ENCODE assay signal across 1 cellular context in genomic region chr6:166957087-166957804, GRCh38.
TF ChIP-seq lines count a peak whose summit lies in the region.

No MANE protein-coding gene starts in this region.

TF ChIP-seq in HEK293, 187 proteins besides CTCF, POLR2A, EP300 and RAD21 (continued from another document):
- TF ChIP-seq ZNF626 (tag by site-specific recombination; IDR thresholded peaks at IDR 0.05), result no peak
- 0 out of 2 replicates have a peak, but pooled peaks have one; percentile 10 for TF ChIP-seq SP7 (tag by site-specific recombination; IDR thresholded peaks at IDR 0.05)
- no peak for TF ChIP-seq FEZF1 (tag by site-specific recombination; IDR thresholded peaks at IDR 0.05)
- no peak for TF ChIP-seq ZFP41 (tag by site-specific recombination; IDR thresholded peaks at IDR 0.05; ENCODE audit: borderline replicate concordance)
- no peak for TF ChIP-seq KLF8 (tag by site-specific recombination; IDR thresholded peaks at IDR 0.05)
- no peak for TF ChIP-seq ZNF596 (tag by site-specific recombination; IDR thresholded peaks at IDR 0.05)
- peak; percentile 84 for TF ChIP-seq ZNF335 (tag by site-specific recombination; conservative IDR thresholded peaks at IDR 0.05)
- no peak for TF ChIP-seq ZBTB26 (tag by site-specific recombination; optimal IDR thresholded peaks at IDR 0.05)
- TF ChIP-seq ZNF629 (tag by site-specific recombination; IDR thresholded peaks at IDR 0.05), result no peak
- no peak for TF ChIP-seq ZNF280D (tag by site-specific recombination; IDR thresholded peaks at IDR 0.05)
- TF ChIP-seq ZNF473 (tag by site-specific recombination; IDR thresholded peaks at IDR 0.05), result no peak
- TF ChIP-seq ZNF404 (tag by site-specific recombination; IDR thresholded peaks at IDR 0.05), result no peak
- TF ChIP-seq ZNF837 (tag by site-specific recombination; IDR thresholded peaks at IDR 0.05), result no peak
- no peak for TF ChIP-seq ZNF76 (tag by site-specific recombination; IDR thresholded peaks at IDR 0.05; ENCODE audit: borderline replicate concordance, low read depth)
- TF ChIP-seq EGR2 (tag by site-specific recombination; IDR thresholded peaks at IDR 0.05; ENCODE audit: low read depth), result peak; percentile 65
- no peak for TF ChIP-seq ZNF121 (tag by site-specific recombination; IDR thresholded peaks at IDR 0.05)
- no peak for TF ChIP-seq ZNF146 (tag by site-specific recombination; IDR thresholded peaks at IDR 0.05)
- TF ChIP-seq ZNF426 (tag by site-specific recombination; IDR thresholded peaks at IDR 0.05), result no peak
- TF ChIP-seq ZNF658 (tag by site-specific recombination; IDR thresholded peaks at IDR 0.05), result no peak
- TF ChIP-seq PRDM1 (tag by site-specific recombination; IDR thresholded peaks at IDR 0.05), result no peak
- no peak for TF ChIP-seq ZNF776 (tag by site-specific recombination; IDR thresholded peaks at IDR 0.05; ENCODE audit: borderline replicate concordance)
- peak; percentile 52 for TF ChIP-seq KLF9 (tag by site-specific recombination; IDR thresholded peaks at IDR 0.05; ENCODE audit: low read depth)
- TF ChIP-seq ZNF354C (tag by site-specific recombination; IDR thresholded peaks at IDR 0.05; ENCODE audit: borderline replicate concordance, low read depth), result no peak
- TF ChIP-seq YY1 (tag by site-specific recombination; IDR thresholded peaks at IDR 0.05), result no peak
- TF ChIP-seq ZNF394 (tag by site-specific recombination; IDR thresholded peaks at IDR 0.05; ENCODE audit: borderline replicate concordance), result no peak
- no peak for TF ChIP-seq AEBP2 (tag by site-specific recombination; IDR thresholded peaks at IDR 0.05; ENCODE audit: borderline replicate concordance)
- peak; percentile 53 for TF ChIP-seq SP2 (tag by site-specific recombination; IDR thresholded peaks at IDR 0.05)
- no peak for TF ChIP-seq ZNF785 (tag by site-specific recombination; IDR thresholded peaks at IDR 0.05)
- peak; percentile 73 for TF ChIP-seq GLIS2 (tag by site-specific recombination; IDR thresholded peaks at IDR 0.05)
- TF ChIP-seq ZNF184 (tag by site-specific recombination; IDR thresholded peaks at IDR 0.05), result no peak
- TF ChIP-seq PATZ1 (tag by site-specific recombination; IDR thresholded peaks at IDR 0.05), result peak; percentile 35; the same call in 1 of the 2 replicates
- no peak for TF ChIP-seq HOXC10 (CRISPR knock-in tag; IDR thresholded peaks at IDR 0.05)
- no peak for TF ChIP-seq ZNF488 (tag by site-specific recombination; IDR thresholded peaks at IDR 0.05)
- TF ChIP-seq KLF1 (tag by site-specific recombination; IDR thresholded peaks at IDR 0.05), result peak; percentile 87
- no peak for TF ChIP-seq PRDM2 (tag by site-specific recombination; IDR thresholded peaks at IDR 0.05; ENCODE audit: borderline replicate concordance)
- peak; percentile 84 for TF ChIP-seq ZBTB20 (tag by site-specific recombination; IDR thresholded peaks at IDR 0.05)
